In the genomic region with DNA sequence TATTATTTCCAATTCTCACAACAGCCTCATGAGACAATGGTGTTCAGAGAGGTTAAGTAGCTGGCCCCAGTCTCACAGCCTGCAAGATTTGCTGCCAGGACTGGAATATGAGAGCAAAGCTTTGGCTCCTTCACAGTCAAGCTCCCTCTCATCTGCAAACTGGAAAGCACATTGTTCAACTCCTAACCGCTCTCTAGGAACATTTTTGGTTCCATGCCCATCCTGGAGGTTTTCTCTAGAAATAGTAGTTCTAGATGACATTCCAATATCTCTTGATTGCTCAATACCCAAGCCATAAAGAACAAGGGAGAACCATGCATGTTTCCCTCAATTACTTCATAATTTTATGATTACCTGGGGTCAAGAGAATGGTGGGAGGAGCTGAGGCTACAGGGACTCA, we compare ENCODE assay signal across 19 cellular contexts.
"Had no signal": no experiment of that assay in that cellular context is flagged by ENCODE, and none has a peak within 500 bp of the region (broad histone marks: within the 10 kb centered on the region; RNA-seq: fewer than 3 reads in every experiment).

No MANE protein-coding gene starts in this region.

- ATAC-seq: activated naive CD4-positive, alpha-beta T cell treated with anti-CD3 and anti-CD28 coated beads, Interleukin-2, amount 50 U/mL, for 72 hours; activated T-helper 17 cell treated with anti-CD3 and anti-CD28 coated beads, Interleukin-2, amount 50 U/mL, for 72 hours; gastroesophageal sphincter; left ventricle myocardium superior; stimulated activated naive CD8-positive, alpha-beta T cell treated with anti-CD3 and anti-CD28 coated beads, Interleukin-15, amount 100 ng/mL, for 72 hours; WTC11 had no signal

- H3K27ac ChIP-seq: ascending aorta, coronary artery, gastroesophageal sphincter, neutrophil, prostate gland, tibial nerve had no signal

- H3K4me1 ChIP-seq: ascending aorta, prostate gland had no signal

- H3K9me3 ChIP-seq: adrenal gland, ascending aorta, gastroesophageal sphincter, neutrophil, ovary, prostate gland, tibial nerve had no signal

- DNase-seq: activated T-cell treated with anti-CD3 and anti-CD28 coated beads, Interleukin-2, amount 50 U/mL, for 1 hour; endodermal cell; head of caudate nucleus; hypothalamus; left ventricle myocardium superior; ovary; stimulated activated CD4-positive, alpha-beta T cell treated with anti-CD3 and anti-CD28 coated beads, Interleukin-12 subunit alpha, Interleukin-12 subunit beta, amount 100 ng/mL, for 4 hours; stimulated activated naive CD8-positive, alpha-beta T cell treated with anti-CD3 and anti-CD28 coated beads, Interleukin-15, amount 100 ng/mL, for 72 hours; T-helper 1 cell had no signal

- H3K4me3 ChIP-seq: adrenal gland, ascending aorta, coronary artery, gastroesophageal sphincter, ovary, prostate gland, tibial nerve had no signal

- H3K36me3 ChIP-seq: adrenal gland, ascending aorta, gastroesophageal sphincter, neutrophil, ovary, prostate gland, tibial nerve had no signal

- H3K27me3 ChIP-seq: adrenal gland, ascending aorta, ovary, tibial nerve had no signal
